In the genomic region with DNA sequence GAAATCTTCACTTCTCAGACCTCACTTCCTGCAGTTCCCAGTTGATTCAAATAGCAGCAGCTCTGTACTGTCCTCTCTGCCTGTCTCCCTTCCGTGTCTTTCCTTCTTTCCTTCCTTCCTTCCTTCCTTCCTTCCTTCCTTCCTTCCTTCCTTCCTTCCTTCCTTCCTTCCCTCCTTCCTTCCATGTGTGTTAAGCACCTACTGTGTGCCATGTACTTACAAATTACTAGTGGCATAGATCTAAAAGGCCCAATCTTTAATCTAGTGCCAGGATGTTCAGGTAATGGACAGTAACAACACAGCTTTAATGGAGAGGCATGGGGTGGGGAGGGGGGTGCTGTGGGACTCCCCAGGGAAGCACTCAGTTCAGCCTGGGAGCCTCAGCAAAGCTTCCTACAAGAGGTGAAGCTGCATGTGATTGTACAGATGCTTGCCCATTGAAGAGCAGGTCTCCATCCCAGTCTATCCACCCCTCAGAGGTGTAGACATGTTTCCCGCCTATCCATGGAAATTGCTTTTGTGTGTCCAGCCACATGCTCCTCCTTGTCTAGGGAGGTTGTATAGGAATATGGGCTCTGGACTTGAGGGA, we compare ENCODE assay signal across 17 cellular contexts.
A peak's percentile ranks its signal among the peaks of the same experiment; 100 is the strongest.
DNase-seq lines count a peak whose midpoint lies in the region; ATAC-seq and TF ChIP-seq lines count a peak whose summit lies in the region.
"Had no signal": no experiment of that assay in that cellular context is flagged by ENCODE, and none has a peak within 500 bp of the region (broad histone marks: within the 10 kb centered on the region; RNA-seq: fewer than 3 reads in every experiment).

No MANE protein-coding gene starts in this region.

- no peak overlapping the region for H3K4me3 ChIP-seq in spleen
- H3K4me3 ChIP-seq: lung had no signal

- DNase-seq in activated T-cell treated with anti-CD3 and anti-CD28 coated beads, Interleukin-2, amount 50 U/mL, for 24 hours = no peak
- DNase-seq in activated T-cell treated with anti-CD3 and anti-CD28 coated beads, Interleukin-2, amount 50 U/mL, for 1 hour = no peak
- DNase-seq in T-cell (no peak), islet precursor cell (peak; percentile 28), spleen (peak; percentile 16), NCI-H1417 (lab: John Stamatoyannopoulos, UW) (no peak)
- DNase-seq: 8988T; activated CD4-positive, alpha-beta T cell treated with anti-CD3 and anti-CD28 coated beads, Interleukin-2, amount 50 U/mL, for 1 hour; activated T-cell treated with anti-CD3 and anti-CD28 coated beads, Interleukin-2, amount 50 U/mL, for 4 hours; amniotic stem cell; HFFc6; stimulated activated CD4-positive, alpha-beta T cell treated with anti-CD3 and anti-CD28 coated beads, Interleukin-4, amount 100 ng/mL, for 1 hour had no signal

- H3K36me3 Mint-ChIP-seq in activated T-cell treated with anti-CD3 and anti-CD28 coated beads, Interleukin-2, amount 50 U/mL, for 24 hours (ENCODE audit: low read depth) = peaks cover 4% of the 10 kb centered on the region
- H3K36me3 Mint-ChIP-seq in T-cell = no peaks in the 10 kb centered on the region

- no peak for TF ChIP-seq POLR2A in spleen (IDR thresholded peaks at IDR 0.05)

- peak overlapping the region in 3 of 8 donors; percentile 5 to 48 (median 42) for H3K27ac ChIP-seq in spleen
- H3K27ac ChIP-seq: C4-2B had no signal

- H3K27me3 Mint-ChIP-seq in activated T-cell treated with anti-CD3 and anti-CD28 coated beads, Interleukin-2, amount 50 U/mL, for 24 hours = no peaks in the 10 kb centered on the region
- no peaks in the 10 kb centered on the region for H3K27me3 Mint-ChIP-seq in T-cell

- peaks cover 0 to 16% (median 0%) of the 10 kb centered on the region in 6 donors for H3K36me3 ChIP-seq in spleen
- H3K36me3 ChIP-seq: thoracic aorta had no signal

- peak overlapping the region; percentile 52 for H3K27ac Mint-ChIP-seq in activated T-cell treated with anti-CD3 and anti-CD28 coated beads, Interleukin-2, amount 50 U/mL, for 24 hours
- H3K27ac Mint-ChIP-seq in T-cell = peak overlapping the region; percentile 0 to 50
- H3K27ac Mint-ChIP-seq: HFFc6 had no signal

- POLR2A ChIA-PET in T-cell (lab: Charles Lee) = interaction anchor here in 1 of 2 donors (0.6 kb wide), 2 partner anchors 41 to 57 kb away, joined by 3 to 5 read pairs; no protein-coding TSS in a partner anchor

- H3K9me3 Mint-ChIP-seq in activated T-cell treated with anti-CD3 and anti-CD28 coated beads, Interleukin-2, amount 50 U/mL, for 24 hours = no peaks in the 10 kb centered on the region
- no peaks in the 10 kb centered on the region for H3K9me3 Mint-ChIP-seq in T-cell
- H3K9me3 Mint-ChIP-seq: activated T-cell treated with anti-CD3 and anti-CD28 coated beads, Interleukin-2, amount 50 U/mL, for 4 hours; HFFc6 had no signal

- ATAC-seq in T-cell (replicated peaks in 1 of 4) (no peak), HG03571 (IDR thresholded peaks at IDR 0.05; ENCODE audit: unreplicated experiment) (no peak), GM21619 (IDR thresholded peaks at IDR 0.05; ENCODE audit: unreplicated experiment) (no peak)
- ATAC-seq: activated T-cell treated with anti-CD3 and anti-CD28 coated beads, Interleukin-2, amount 50 U/mL, for 4 hours had no signal

- peaks cover 13 to 98% (median 47%) of the 10 kb centered on the region in 6 donors for H3K4me1 ChIP-seq in spleen

- 28 to 82% (median 64%) methylated on average over 1 to 2 of the region's 2 CpGs for WGBS in spleen, 5 donors

- no peak overlapping the region for H3K4me3 Mint-ChIP-seq in activated T-cell treated with anti-CD3 and anti-CD28 coated beads, Interleukin-2, amount 50 U/mL, for 24 hours
- H3K4me3 Mint-ChIP-seq in T-cell = no peak overlapping the region
- H3K4me3 Mint-ChIP-seq: activated T-cell treated with anti-CD3 and anti-CD28 coated beads, Interleukin-2, amount 50 U/mL, for 4 hours; HFFc6 had no signal

- no peaks in the 10 kb centered on the region for H3K9me3 ChIP-seq in spleen
- H3K9me3 ChIP-seq: thoracic aorta had no signal

- H3K27me3 ChIP-seq in spleen (replicated peaks in 1 of 7) = no peaks in the 10 kb centered on the region

- intact Hi-C loops in spleen (cut with DNase I; ENCODE audit: low total_unique reads) = loop anchor here (10.0 kb wide), 1 partner anchor 55 kb away; no protein-coding TSS in a partner anchor

- H3K4me1 Mint-ChIP-seq in activated T-cell treated with anti-CD3 and anti-CD28 coated beads, Interleukin-2, amount 50 U/mL, for 24 hours (ENCODE audit: low read depth) = peaks cover 37% of the 10 kb centered on the region
- peaks cover 24 to 53% (median 26%) of the 10 kb centered on the region in 3 donors for H3K4me1 Mint-ChIP-seq in T-cell

- TF ChIP-seq CTCF in spleen (IDR thresholded peaks at IDR 0.05 in 8 of 11, conservative IDR thresholded peaks at IDR 0.05 in 3 of 11) = no peak

- CTCF ChIA-PET in T-cell (lab: Charles Lee) = interaction anchor here in 1 of 2 donors (1.0 kb wide), 1 partner anchor 9 kb away, joined by 4 read pairs; no protein-coding TSS in a partner anchor

Comparison
In these comparisons a context has a peak if more than half of its experiments do, and no peak if none do; other contexts are left out.
1. DNase-seq: peak in islet precursor cell (single experiment) and spleen (single experiment); none in activated T-cell treated with anti-CD3 and anti-CD28 coated beads, Interleukin-2, amount 50 U/mL, for 24 hours (single experiment), activated T-cell treated with anti-CD3 and anti-CD28 coated beads, Interleukin-2, amount 50 U/mL, for 1 hour (single experiment), T-cell (0 of 34) and NCI-H1417 (0 of 3).